1 cellular context compared by ENCODE assay signal in genomic region chr3:159246385-159246784, GRCh38.
TF ChIP-seq lines count a peak whose summit lies in the region.

No MANE protein-coding gene starts in this region.

TF ChIP-seq in SK-N-SH, 30 proteins besides CTCF, POLR2A, EP300 and RAD21 (continued from another document):
- TF ChIP-seq REST (IDR thresholded peaks at IDR 0.05; ENCODE audit: low read depth, low read length) (no peak), MEF2A (IDR thresholded peaks at IDR 0.05; ENCODE audit: borderline replicate concordance, low read depth) (no peak), USF1 (IDR thresholded peaks at IDR 0.05; ENCODE audit: borderline replicate concordance, low read depth) (no peak), SIN3A (IDR thresholded peaks at IDR 0.05; ENCODE audit: borderline replicate concordance, low read depth, low read length) (no peak), GATA2 (CRISPR knock-in tag; IDR thresholded peaks at IDR 0.05) (no peak), RXRA (IDR thresholded peaks at IDR 0.05; ENCODE audit: borderline replicate concordance, low read depth) (no peak)
